8 cellular contexts compared by ENCODE assay signal in the genomic region with DNA sequence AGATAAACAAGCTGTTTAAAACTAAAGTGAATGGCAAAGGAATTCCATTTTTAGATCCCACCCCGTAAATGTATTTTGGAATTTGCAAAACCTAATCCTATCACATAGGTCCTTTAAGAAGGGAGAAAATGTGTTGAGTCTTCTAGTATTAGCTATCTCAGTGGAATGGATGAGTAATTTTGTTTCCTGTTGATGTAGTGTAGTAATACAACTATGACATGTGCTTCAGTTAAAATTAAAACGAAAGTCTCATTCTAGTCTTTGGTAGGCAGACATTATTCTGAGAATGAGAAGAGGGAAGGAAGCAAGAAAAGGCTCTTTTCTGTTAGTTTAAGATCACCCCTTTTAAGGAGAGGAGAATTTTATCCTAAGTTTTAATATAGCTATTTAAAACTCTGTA.
DNase-seq lines count a peak whose midpoint lies in the region; ATAC-seq and TF ChIP-seq lines count a peak whose summit lies in the region.

No MANE protein-coding gene starts in this region.

- peak overlapping the region in 5 of 10 donors; percentile 3 to 81 (median 36) for H3K27ac ChIP-seq in heart right ventricle
- H3K27ac ChIP-seq in transverse colon, result peak overlapping the region in 1 of 4 donors; percentile 1

- H3K9me3 ChIP-seq in heart right ventricle (no peaks in the 10 kb centered on the region), transverse colon (no peaks in the 10 kb centered on the region)

- 27% methylated on average over 2 of the region's 2 CpGs for WGBS in heart right ventricle, 2 donors
- 42 to 45% methylated on average over 2 of the region's 2 CpGs for WGBS in transverse colon (ENCODE audit: low coverage in 1 of 2), 2 donors

- H3K4me1 ChIP-seq in heart right ventricle (peaks cover 0 to 16% (median 7%) of the 10 kb centered on the region in 9 donors), transverse colon (peaks cover 0 to 3% (median 0%) of the 10 kb centered on the region in 4 donors)

- peak; percentile 98 to 100 for ATAC-seq in activated CD4-positive, CD25-positive, alpha-beta regulatory T cell treated with anti-CD3 and anti-CD28 coated beads, Interleukin-2, amount 50 U/mL, for 24 hours
- ATAC-seq in HG02884 (IDR thresholded peaks at IDR 0.05; ENCODE audit: unreplicated experiment), result peak; percentile 88
- ATAC-seq in SK-N-SH treated with all-trans-retinoic acid at 6 μM for 48 hours, result peak; percentile 96
- ATAC-seq in heart right ventricle, result peak in 7 of 8 donors; percentile 61 to 82 (median 75)

- no peaks in the 10 kb centered on the region for H3K27me3 Mint-ChIP-seq in progenitor cell of endocrine pancreas

- H3K4me1 Mint-ChIP-seq in progenitor cell of endocrine pancreas (ENCODE audit: low read depth), result no peaks in the 10 kb centered on the region

- H3K4me3 Mint-ChIP-seq in progenitor cell of endocrine pancreas (ENCODE audit: low read depth), result no peak overlapping the region

- no peaks in the 10 kb centered on the region for H3K27me3 ChIP-seq in heart right ventricle
- no peaks in the 10 kb centered on the region for H3K27me3 ChIP-seq in transverse colon

- intact Hi-C loops in heart right ventricle (cut with DNase I), result no loop called here
- intact Hi-C loops in transverse colon (cut with DNase I; ENCODE audit: low total_unique reads), result no loop called here

- no peak for TF ChIP-seq EP300 in transverse colon (IDR thresholded peaks at IDR 0.05; ENCODE audit: low read depth)

- TF ChIP-seq POLR2A in transverse colon (IDR thresholded peaks at IDR 0.05), result no peak

- no peaks in the 10 kb centered on the region for H3K36me3 Mint-ChIP-seq in progenitor cell of endocrine pancreas (ENCODE audit: insufficient read depth)

- no peaks in the 10 kb centered on the region for H3K36me3 ChIP-seq in heart right ventricle
- no peaks in the 10 kb centered on the region for H3K36me3 ChIP-seq in transverse colon

- no peak for TF ChIP-seq CTCF in heart right ventricle (IDR thresholded peaks at IDR 0.05)
- TF ChIP-seq CTCF in progenitor cell of endocrine pancreas (IDR thresholded peaks at IDR 0.05; ENCODE audit: unreplicated experiment), result no peak
- no peak for TF ChIP-seq CTCF in transverse colon (IDR thresholded peaks at IDR 0.05)

- in situ Hi-C loops in transverse colon (cut with MboI; ENCODE audit: low pct_ligation_motif_present in 1 of 4, low pct_unique_long_range_greater_than_20kb in 1 of 4, low sequenced_read_pairs in 3 of 4), result no loop called here

- peaks cover 4% of the 10 kb centered on the region for H3K9me3 Mint-ChIP-seq in progenitor cell of endocrine pancreas (ENCODE audit: low read depth)

- H3K4me3 ChIP-seq in heart right ventricle, result no peak overlapping the region
- H3K4me3 ChIP-seq in transverse colon, result no peak overlapping the region

- DNase-seq in activated CD4-positive, CD25-positive, alpha-beta regulatory T cell treated with anti-CD3 and anti-CD28 coated beads, Interleukin-2, amount 50 U/mL, for 72 hours, result no peak
- DNase-seq in heart right ventricle (no peak), progenitor cell of endocrine pancreas (ENCODE audit: low spot score, unreplicated experiment) (no peak), NK-92 (lab: John Stamatoyannopoulos, UW; ENCODE audit: unreplicated experiment) (no peak), transverse colon (no peak)

- no peak overlapping the region for H3K27ac Mint-ChIP-seq in progenitor cell of endocrine pancreas

TF ChIP-seq in SK-N-SH treated with all-trans-retinoic acid at 6 μM for 48 hours, 23 proteins besides CTCF, POLR2A, EP300 and RAD21:
- TF ChIP-seq SNAI2 (CRISPR knock-in tag; IDR thresholded peaks at IDR 0.05) (no peak), GLIS3 (CRISPR knock-in tag; IDR thresholded peaks at IDR 0.05) (no peak), TOX (CRISPR knock-in tag; IDR thresholded peaks at IDR 0.05; ENCODE audit: borderline replicate concordance) (peak; percentile 67; the same call in 1 of the 2 replicates), ZC3H10 (CRISPR knock-in tag; IDR thresholded peaks at IDR 0.05) (0 out of 2 replicates have a peak, but pooled peaks have one; percentile 8), OSR1 (CRISPR knock-in tag; IDR thresholded peaks at IDR 0.05) (0 out of 2 replicates have a peak, but pooled peaks have one; percentile 53), RARB (CRISPR knock-in tag; IDR thresholded peaks at IDR 0.05) (no peak), PPARA (CRISPR knock-in tag; IDR thresholded peaks at IDR 0.05; ENCODE audit: borderline replicate concordance) (no peak), ZNF565 (CRISPR knock-in tag; conservative IDR thresholded peaks at IDR 0.05; ENCODE audit: low read depth) (no peak)
